1 cellular context compared by ENCODE assay signal in the genomic region with DNA sequence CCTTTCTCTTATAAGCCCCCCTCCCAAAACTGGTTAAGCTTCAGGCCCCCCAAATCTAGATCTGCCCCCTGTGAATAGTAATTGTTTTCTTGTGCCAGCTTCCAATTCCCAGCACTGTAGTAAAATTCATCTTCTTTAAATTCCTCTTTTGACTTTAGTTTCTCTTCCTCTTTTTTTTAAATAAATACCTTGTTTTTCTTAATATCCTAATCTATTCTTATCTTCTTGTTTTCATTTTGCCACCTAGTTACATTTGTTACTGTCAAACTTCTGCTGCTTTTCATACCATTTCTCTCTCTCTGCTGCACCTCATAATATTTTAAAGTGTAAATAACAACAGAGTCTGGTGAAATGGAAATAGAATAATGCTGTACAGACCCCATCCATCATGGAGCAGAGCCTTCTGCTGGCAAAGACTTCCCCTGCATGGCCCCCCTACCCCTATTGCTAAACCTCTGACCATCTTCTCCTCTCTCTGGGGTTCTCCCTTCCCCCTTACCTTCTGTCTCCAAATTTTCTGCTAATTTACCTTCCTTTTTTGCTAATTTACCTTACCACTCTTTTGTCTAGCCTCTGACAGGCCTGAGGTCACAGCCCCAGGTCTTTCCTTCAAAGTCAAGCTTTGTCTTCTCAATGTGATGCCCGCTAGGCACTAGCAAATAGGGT.
A peak's percentile ranks its signal among the peaks of the same experiment; 100 is the strongest.
TF ChIP-seq lines count a peak whose summit lies in the region.

No MANE protein-coding gene starts in this region.

TF ChIP-seq in GM12878, 131 proteins besides CTCF, POLR2A, EP300 and RAD21 (continued from another document):
- TF ChIP-seq EZH2 (IDR thresholded peaks at IDR 0.05; ENCODE audit: borderline replicate concordance, control insufficient read depth, low read depth, low read length) (no peak), BRCA1 (IDR thresholded peaks at IDR 0.05; ENCODE audit: low read depth, low read length) (no peak), SPI1 (IDR thresholded peaks at IDR 0.05; ENCODE audit: borderline replicate concordance, insufficient read depth, low read depth, low read length) (peak; percentile 60)
